Comparison of ENCODE assay signal across 31 cellular contexts in genomic region chr20:25088267-25088666, GRCh38. TPM values are rescaled to one million over a fixed set of nuclear protein-coding genes. Genes with fewer than 3 reads are reported as not detected.
"Had no signal": no experiment of that assay in that cellular context is flagged by ENCODE, and none has a peak within 500 bp of the region (broad histone marks: within the 10 kb centered on the region; RNA-seq: fewer than 3 reads in every experiment).

No MANE protein-coding gene starts in this region.

- H3K9me3 ChIP-seq: left lung, lower lobe of right lung, neutrophil, right atrium auricular region, right lobe of liver, tibial nerve, uterus had no signal

- H3K4me2 ChIP-seq: smooth muscle cell had no signal

- H3K9ac ChIP-seq: parathyroid adenoma had no signal

- DNase-seq: hippocampal formation; kidney; left colon; left lung; lower lobe of right lung; mammary epithelial cell; mesenchymal stem cell; naive thymus-derived CD8-positive, alpha-beta T cell; occipital lobe; right lobe of liver; stimulated activated CD4-positive, alpha-beta T cell treated with anti-CD3 and anti-CD28 coated beads, Interleukin-1b, Interleukin-23, amount 100 ng/mL, for 48 hours; stimulated activated CD4-positive, alpha-beta T cell treated with anti-CD3 and anti-CD28 coated beads, Interleukin-2, amount 100 ng/mL, for 48 hours; stimulated activated CD4-positive, alpha-beta T cell treated with anti-CD3 and anti-CD28 coated beads, Interleukin-4, amount 100 ng/mL, for 4 hours; stimulated activated CD8-positive, alpha-beta memory T cell treated with anti-CD3 and anti-CD28 coated beads, Interleukin-4, amount 100 ng/mL, for 48 hours; stimulated activated naive CD4-positive, alpha-beta T cell treated with Interleukin-2 at 50 U/mL for 16 hours; stimulated activated naive CD8-positive, alpha-beta T cell treated with anti-CD3 and anti-CD28 coated beads, Interleukin-15, amount 100 ng/mL, for 72 hours; substantia nigra; uterus had no signal

- H2AFZ ChIP-seq: parathyroid adenoma had no signal

- ATAC-seq: left colon; left lung; lower lobe of right lung; naive thymus-derived CD8-positive, alpha-beta T cell; right lobe of liver; stimulated activated memory B cell treated with anti-CD40 and anti-IgM and Interleukin-4, amounts not matched to agents 10 μg/mL and 1 μg/mL and 100 μg/mL, for 72 hours; stimulated activated naive CD8-positive, alpha-beta T cell treated with anti-CD3 and anti-CD28 coated beads, Interleukin-15, amount 100 ng/mL, for 72 hours had no signal

- H3K79me2 ChIP-seq: parathyroid adenoma had no signal

- H3K36me3 ChIP-seq: left lung, lower lobe of right lung, neutrophil, right atrium auricular region, right lobe of liver, tibial nerve, uterus had no signal

- H3K4me3 ChIP-seq: left lung, lower lobe of right lung, right atrium auricular region, right lobe of liver, smooth muscle cell, tibial nerve, uterus had no signal

- H3K4me1 ChIP-seq: parathyroid adenoma, right lobe of liver, uterus had no signal

- H3K27ac ChIP-seq: left lung, lower lobe of right lung, neutrophil, parathyroid adenoma, right atrium auricular region, right lobe of liver, tibial nerve, uterus had no signal

RNA-seq across cellular contexts. Expression of gene VSX1, which starts 6.3 kb away (rescaled TPM):
- total RNA-seq: left colon; left lung; lower lobe of right lung; mammary epithelial cell; mucosa of gallbladder; naive thymus-derived CD8-positive, alpha-beta T cell; occipital lobe; osteocyte; progenitor cell of endocrine pancreas; pulmonary artery endothelial cell; renal cortical epithelial cell; right atrium auricular region; skeletal muscle tissue; smooth muscle cell; tibial nerve; ureter had no signal
